In the genomic region with DNA sequence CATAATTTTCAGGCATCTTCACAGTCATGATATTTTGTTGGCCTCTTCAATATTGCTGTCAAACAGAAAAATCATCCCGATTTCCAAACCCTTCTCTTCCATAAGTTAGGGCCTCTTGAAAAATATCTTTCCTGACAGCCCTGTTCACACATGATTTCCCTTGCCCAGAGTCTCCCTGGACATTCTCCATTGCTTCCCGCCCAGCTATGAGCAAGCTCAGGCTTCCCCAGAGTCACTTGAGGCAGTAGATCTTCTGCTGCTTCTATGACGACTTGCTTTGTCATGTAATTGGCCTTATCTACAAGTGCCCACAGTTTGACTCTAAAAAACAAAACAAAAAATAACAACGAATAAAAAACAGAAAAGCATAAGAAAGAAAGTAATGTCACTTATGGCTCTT, we compare ENCODE assay signal across 1 cellular context.
TF ChIP-seq lines count a peak whose summit lies in the region.

No MANE protein-coding gene starts in this region.

TF ChIP-seq in HepG2, 621 proteins besides CTCF, POLR2A, EP300 and RAD21 (continued from another document):
- TF ChIP-seq, protein P1, sequence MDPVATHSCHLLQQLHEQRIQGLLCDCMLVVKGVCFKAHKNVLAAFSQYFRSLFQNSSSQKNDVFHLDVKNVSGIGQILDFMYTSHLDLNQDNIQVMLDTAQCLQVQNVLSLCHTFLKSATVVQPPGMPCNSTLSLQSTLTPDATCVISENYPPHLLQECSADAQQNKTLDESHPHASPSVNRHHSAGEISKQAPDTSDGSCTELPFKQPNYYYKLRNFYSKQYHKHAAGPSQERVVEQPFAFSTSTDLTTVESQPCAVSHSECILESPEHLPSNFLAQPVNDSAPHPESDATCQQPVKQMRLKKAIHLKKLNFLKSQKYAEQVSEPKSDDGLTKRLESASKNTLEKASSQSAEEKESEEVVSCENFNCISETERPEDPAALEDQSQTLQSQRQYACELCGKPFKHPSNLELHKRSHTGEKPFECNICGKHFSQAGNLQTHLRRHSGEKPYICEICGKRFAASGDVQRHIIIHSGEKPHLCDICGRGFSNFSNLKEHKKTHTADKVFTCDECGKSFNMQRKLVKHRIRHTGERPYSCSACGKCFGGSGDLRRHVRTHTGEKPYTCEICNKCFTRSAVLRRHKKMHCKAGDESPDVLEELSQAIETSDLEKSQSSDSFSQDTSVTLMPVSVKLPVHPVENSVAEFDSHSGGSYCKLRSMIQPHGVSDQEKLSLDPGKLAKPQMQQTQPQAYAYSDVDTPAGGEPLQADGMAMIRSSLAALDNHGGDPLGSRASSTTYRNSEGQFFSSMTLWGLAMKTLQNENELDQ (CRISPR knock-in tag; IDR thresholded peaks at IDR 0.05; ENCODE audit: borderline replicate concordance) = no peak
- TF ChIP-seq ZNF652 (CRISPR knock-in tag; IDR thresholded peaks at IDR 0.05; ENCODE audit: borderline replicate concordance, low read depth) (no peak), MED1 (CRISPR knock-in tag; IDR thresholded peaks at IDR 0.05) (no peak), RFXANK (CRISPR knock-in tag; IDR thresholded peaks at IDR 0.05) (no peak), GPN1 (CRISPR knock-in tag; IDR thresholded peaks at IDR 0.05; ENCODE audit: borderline replicate concordance) (no peak), ERF (CRISPR knock-in tag; IDR thresholded peaks at IDR 0.05) (no peak), NKX3-1 (CRISPR knock-in tag; IDR thresholded peaks at IDR 0.05) (no peak), TCF12 (IDR thresholded peaks at IDR 0.05) (no peak), TCF12 (CRISPR knock-in tag; IDR thresholded peaks at IDR 0.05) (no peak), ZNF205 (CRISPR knock-in tag; IDR thresholded peaks at IDR 0.05) (no peak)
- TF ChIP-seq, protein P2, sequence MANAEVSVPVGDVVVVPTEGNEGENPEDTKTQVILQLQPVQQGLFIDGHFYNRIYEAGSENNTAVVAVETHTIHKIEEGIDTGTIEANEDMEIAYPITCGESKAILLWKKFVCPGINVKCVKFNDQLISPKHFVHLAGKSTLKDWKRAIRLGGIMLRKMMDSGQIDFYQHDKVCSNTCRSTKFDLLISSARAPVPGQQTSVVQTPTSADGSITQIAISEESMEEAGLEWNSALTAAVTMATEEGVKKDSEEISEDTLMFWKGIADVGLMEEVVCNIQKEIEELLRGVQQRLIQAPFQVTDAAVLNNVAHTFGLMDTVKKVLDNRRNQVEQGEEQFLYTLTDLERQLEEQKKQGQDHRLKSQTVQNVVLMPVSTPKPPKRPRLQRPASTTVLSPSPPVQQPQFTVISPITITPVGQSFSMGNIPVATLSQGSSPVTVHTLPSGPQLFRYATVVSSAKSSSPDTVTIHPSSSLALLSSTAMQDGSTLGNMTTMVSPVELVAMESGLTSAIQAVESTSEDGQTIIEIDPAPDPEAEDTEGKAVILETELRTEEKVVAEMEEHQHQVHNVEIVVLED (CRISPR knock-in tag; IDR thresholded peaks at IDR 0.05; ENCODE audit: borderline replicate concordance) = no peak
